ENCODE assay signal across 8 cellular contexts in genomic region chr6:30516754-30517076, GRCh38. TPM values are rescaled to one million over a fixed set of nuclear protein-coding genes. Genes with fewer than 3 reads are reported as not detected.
A peak's percentile ranks its signal among the peaks of the same experiment; 100 is the strongest.
DNase-seq lines count a peak whose midpoint lies in the region; ATAC-seq, FAIRE-seq and TF ChIP-seq lines count a peak whose summit lies in the region.
"Not testable (repeated sequence)": the region's sequence is repeated elsewhere in the genome, so short reads cannot be mapped to it uniquely, and the experiment has no call there.

No MANE protein-coding gene starts in this region.

- peak overlapping the region; percentile 93 to 96 (median 95) for H3K27ac ChIP-seq in esophagus squamous epithelium
- H3K27ac ChIP-seq in liver (ENCODE audit: low read depth in 1 of 2, low read length in 2 of 2), result peak overlapping the region; percentile 87 to 94
- H3K27ac ChIP-seq in pancreas, result peak overlapping the region; percentile 79 to 95 (median 92)
- peak overlapping the region; percentile 99 for H3K27ac ChIP-seq in thymus (ENCODE audit: low read depth)

- not testable (repeated sequence) for H3K36me3 ChIP-seq in esophagus squamous epithelium; liver (ENCODE audit: control insufficient read depth in 4 of 4, insufficient read depth in 3 of 4, low read depth in 1 of 4, low read length in 3 of 4); pancreas; thymus (ENCODE audit: control insufficient read depth, insufficient read depth)

- H3K4me1 ChIP-seq in esophagus squamous epithelium (peaks cover 0 to 49% (median 21%) of the 10 kb centered on the region in 3 donors), thymus (ENCODE audit: control insufficient read depth, insufficient read depth, low read length) (peaks cover 11% of the 10 kb centered on the region)
- not testable (repeated sequence) for H3K4me1 ChIP-seq in liver (ENCODE audit: control insufficient read depth in 4 of 4, insufficient read depth in 4 of 4, low read length in 3 of 4); pancreas

- H3K4me1 Mint-ChIP-seq in CD14-positive monocyte, result peaks cover 32% of the 10 kb centered on the region

- not testable (repeated sequence) for H3K27me3 ChIP-seq in esophagus squamous epithelium; liver (ENCODE audit: control insufficient read depth in 4 of 4, insufficient read depth in 4 of 4, low read length in 3 of 4); pancreas; thymus (ENCODE audit: control insufficient read depth, insufficient read depth)

- ATAC-seq in pancreas, result not testable (repeated sequence)

- H3K36me3 Mint-ChIP-seq in CD14-positive monocyte, result not testable (repeated sequence)

- DNase-seq in CD14-positive monocyte (ENCODE audit: low spot score); Jurkat, Clone E6-1 (ENCODE audit: low read depth, low spot score); astrocyte of the cerebellum (ENCODE audit: low read depth); esophagus squamous epithelium (lab: John Stamatoyannopoulos, UW); pancreas: not testable (repeated sequence)

- peak overlapping the region; percentile 52 for H3K4me3 ChIP-seq in Jurkat, Clone E6-1 (ENCODE audit: low read length)
- H3K4me3 ChIP-seq in WI38 (ENCODE audit: low read depth, low read length), result peak overlapping the region; percentile 52
- peak overlapping the region; percentile 33 for H3K4me3 ChIP-seq in astrocyte of the cerebellum (ENCODE audit: low read depth, low read length)
- H3K4me3 ChIP-seq in esophagus squamous epithelium, result peak overlapping the region in 3 of 4 donors; percentile 45 to 65 (median 47)
- peak overlapping the region in 1 of 3 donors; percentile 55 for H3K4me3 ChIP-seq in liver (ENCODE audit: low read depth in 1 of 3, low read length in 3 of 3)
- peak overlapping the region in 3 of 4 donors; percentile 23 to 48 (median 37) for H3K4me3 ChIP-seq in pancreas
- H3K4me3 ChIP-seq in thymus (ENCODE audit: low read length), result peak overlapping the region; percentile 60

- H3K27ac Mint-ChIP-seq in CD14-positive monocyte, result peak overlapping the region; percentile 97 to 100 (median 99)

- H3K9me3 ChIP-seq in esophagus squamous epithelium; liver (ENCODE audit: control insufficient read depth in 4 of 4, low read length in 3 of 4); pancreas; thymus (ENCODE audit: control insufficient read depth): not testable (repeated sequence)

- intact Hi-C loops in CD14-positive monocyte (cut with micrococcal nuclease); esophagus squamous epithelium (cut with DNase I); pancreas (cut with DNase I): not testable (repeated sequence)

- H3K9me3 Mint-ChIP-seq in CD14-positive monocyte, result peaks cover 2 to 14% (median 6%) of the 10 kb centered on the region in 7 donors

- H3K27me3 Mint-ChIP-seq in CD14-positive monocyte (ENCODE audit: low read depth in 3 of 3), result not testable (repeated sequence)

- H3K4me3 Mint-ChIP-seq in CD14-positive monocyte, result not testable (repeated sequence)

- 31 to 37% methylated on average over 9 of the region's 9 CpGs for WGBS in esophagus squamous epithelium, 2 donors
- 60% methylated on average over 9 of the region's 9 CpGs for WGBS in liver
- 67% methylated on average over 9 of the region's 9 CpGs for WGBS in pancreas, 2 donors
- 35% methylated on average over 9 of the region's 9 CpGs for WGBS in thymus

- TF ChIP-seq CTCF in CD14-positive monocyte (IDR thresholded peaks at IDR 0.05); WI38 (IDR thresholded peaks at IDR 0.05; ENCODE audit: low read depth, low read length); astrocyte of the cerebellum (IDR thresholded peaks at IDR 0.05; ENCODE audit: low read depth, low read length, missing control alignments); esophagus squamous epithelium (IDR thresholded peaks at IDR 0.05); liver (IDR thresholded peaks at IDR 0.05; ENCODE audit: low read depth, low read length, missing input control); pancreas (IDR thresholded peaks at IDR 0.05): not testable (repeated sequence)

- FAIRE-seq in pancreas (lab: Jason Lieb, UNC), result not testable (repeated sequence)

- H3K9ac ChIP-seq in liver (ENCODE audit: low read depth in 1 of 2, low read length in 2 of 2), result peak overlapping the region; percentile 45 to 84

- TF ChIP-seq RAD21 in liver (IDR thresholded peaks at IDR 0.05), result not testable (repeated sequence)

- TF ChIP-seq POLR2A in esophagus squamous epithelium (IDR thresholded peaks at IDR 0.05), result not testable (repeated sequence)

- in situ Hi-C loops in astrocyte of the cerebellum (cut with HindIII; ENCODE audit: low sequenced_read_pairs), result not testable (repeated sequence)

RNA-seq across cellular contexts. Expression of gene HLA-E, which starts 27.4 kb away (rescaled TPM):
- 100 to 1,000 TPM; 870 to 944 TPM for polyA plus RNA-seq in CD14-positive monocyte
- polyA plus RNA-seq in Jurkat, Clone E6-1 (2012; ENCODE audit: insufficient read depth, insufficient read length), result 67.6 TPM
- total RNA-seq in esophagus squamous epithelium, result 100 to 1,000 TPM; 263 to 597 (median 356) TPM
- total RNA-seq in liver, result 100 to 1,000 TPM; 133 to 236 TPM
- polyA plus RNA-seq in liver, result 100 to 1,000 TPM; 177 to 258 TPM
- total RNA-seq in pancreas, result 100 to 1,000 TPM in 2 of 6 donors, 10 to 100 TPM in 4; 65.7 to 158 (median 81.1) TPM
- polyA plus RNA-seq in pancreas, result 100 to 1,000 TPM in 1 of 2 donors, 10 to 100 TPM in 1; 85.3 to 131 TPM
- 531 TPM for polyA plus RNA-seq in thymus

RNA-seq across cellular contexts. Expression of gene GNL1, which starts 39.6 kb away (rescaled TPM):
- polyA plus RNA-seq in CD14-positive monocyte (10 to 100 TPM; 10.3 to 12.9 TPM), liver (10 to 100 TPM; 10.1 to 18.2 TPM), pancreas (10 to 100 TPM; 47.8 to 86.6 TPM), thymus (78.8 TPM)
- polyA plus RNA-seq in Jurkat, Clone E6-1 (2012; ENCODE audit: insufficient read depth, insufficient read length), result 93.8 TPM
- total RNA-seq in esophagus squamous epithelium (10 to 100 TPM; 12.7 to 37.2 (median 20.5) TPM), liver (10 to 100 TPM; 12.3 to 14.0 TPM), pancreas (10 to 100 TPM; 32.3 to 51.0 (median 38.1) TPM)

RNA-seq across cellular contexts. Expression of gene PRR3, which starts 40.4 kb away (rescaled TPM):
- polyA plus RNA-seq in CD14-positive monocyte (1 to 10 TPM; 2.8 to 3.6 TPM), liver (1 to 10 TPM; 2.5 to 3.2 TPM), pancreas (1 to 10 TPM; 6.5 to 8.7 TPM), thymus (16.7 TPM)
- polyA plus RNA-seq in Jurkat, Clone E6-1 (2012; ENCODE audit: insufficient read depth, insufficient read length), result 32.5 TPM
- total RNA-seq in esophagus squamous epithelium (10 to 100 TPM in 1 of 4 donors, 1 to 10 TPM in 3; 3.2 to 11.6 (median 5.8) TPM), liver (1 to 10 TPM; 2.1 to 2.3 TPM), pancreas (1 to 10 TPM; 2.2 to 4.7 (median 3.1) TPM)

RNA-seq across cellular contexts. Expression of gene ABCF1, which starts 54.5 kb away (rescaled TPM):
- polyA plus RNA-seq in CD14-positive monocyte, result 10 to 100 TPM in 1 of 2 donors, 1 to 10 TPM in 1; 7.5 to 14.6 TPM
- 71.5 TPM for polyA plus RNA-seq in Jurkat, Clone E6-1 (2012; ENCODE audit: insufficient read depth, insufficient read length)
- 10 to 100 TPM; 31.0 to 42.3 (median 36.0) TPM for total RNA-seq in esophagus squamous epithelium
- 10 to 100 TPM; 20.4 to 33.9 TPM for total RNA-seq in liver
- 10 to 100 TPM; 25.0 to 27.2 TPM for polyA plus RNA-seq in liver
- total RNA-seq in pancreas, result 10 to 100 TPM; 17.4 to 30.7 (median 24.9) TPM
- polyA plus RNA-seq in pancreas, result 10 to 100 TPM; 21.6 to 24.9 TPM
- 23.5 TPM for polyA plus RNA-seq in thymus
